ENCODE assay signal across 22 cellular contexts in genomic region chrX:115360220-115360781, GRCh38.
DNase-seq lines count a peak whose midpoint lies in the region; ATAC-seq and TF ChIP-seq lines count a peak whose summit lies in the region.
"Had no signal": no experiment of that assay in that cellular context is flagged by ENCODE, and none has a peak within 500 bp of the region (broad histone marks: within the 10 kb centered on the region; RNA-seq: fewer than 3 reads in every experiment).

No MANE protein-coding gene starts in this region.

- TF ChIP-seq POLR2A in lower leg skin (IDR thresholded peaks at IDR 0.05), result no peak

- TF ChIP-seq CTCF in coronary artery (IDR thresholded peaks at IDR 0.05) (no peak), tibial artery (IDR thresholded peaks at IDR 0.05) (no peak), lower leg skin (IDR thresholded peaks at IDR 0.05) (no peak)

- H3K9me3 ChIP-seq in tibial artery, result no peaks in the 10 kb centered on the region

- DNase-seq in left cardiac atrium, result no peak
- no peak for DNase-seq in Right ventricle myocardium superior
- DNase-seq in coronary artery (ENCODE audit: low spot score), result no peak
- peak; percentile 9 for DNase-seq in iris pigment epithelial cell (ENCODE audit: low read depth)
- DNase-seq in tibial artery, result no peak
- no peak for DNase-seq in lower leg skin (ENCODE audit: low spot score in 2 of 2)
- no peak for DNase-seq in NOMO-1 treated with dmso at 0.1 percent for 144 hours (lab: John Stamatoyannopoulos, UW; ENCODE audit: unreplicated experiment)
- DNase-seq: 8988T; CD4-positive, CD25-positive, alpha-beta regulatory T cell; COR-L47; DMS 273 treated with DMSO at 0.1 percent for 48 hours; DND-41; GOT3; NCI-H1105; NCI-H1694; NCI-H2081 treated with DMSO at 0.1 percent for 48 hours; NCI-H446 treated with DMSO at 0.1 percent for 48 hours; NCI-H69; NK-92 treated with Interleukin-12 subunit alpha and Interleukin-12 subunit beta, amount 100 ng/mL, for 24 hours; SIG-M5 had no signal

- H3K27ac ChIP-seq in coronary artery (peak overlapping the region; percentile 36 to 69), tibial artery (peak overlapping the region; percentile 64 to 75)

- no peaks in the 10 kb centered on the region for H3K36me3 ChIP-seq in tibial artery

- peaks cover 0 to 57% (median 4%) of the 10 kb centered on the region in 4 donors for H3K4me1 ChIP-seq in tibial artery

- intact Hi-C loops in left cardiac atrium (cut with DNase I), result no loop called here
- intact Hi-C loops in Right ventricle myocardium superior (cut with DNase I), result no loop called here
- intact Hi-C loops in tibial artery (cut with DNase I; ENCODE audit: low total_unique reads), result no loop called here
- intact Hi-C loops in lower leg skin (cut with DNase I; ENCODE audit: low total_unique reads), result no loop called here

- H3K27me3 ChIP-seq in tibial artery, result no peaks in the 10 kb centered on the region

- 57 to 64% methylated on average over 2 of the region's 2 CpGs for WGBS in lower leg skin, 2 donors

- no peak overlapping the region for H3K4me3 ChIP-seq in coronary artery
- H3K4me3 ChIP-seq in tibial artery, result no peak overlapping the region
- H3K4me3 ChIP-seq in lower leg skin (ENCODE audit: low read depth, poor library complexity, severe bottlenecking), result no peak overlapping the region
- H3K4me3 ChIP-seq: K562 had no signal

- peak; percentile 38 to 80 for ATAC-seq in left cardiac atrium
- ATAC-seq in Right ventricle myocardium superior (ENCODE audit: poor library complexity), result no peak
- ATAC-seq in GM18519 (IDR thresholded peaks at IDR 0.05; ENCODE audit: low FRiP score, unreplicated experiment), result no peak
- ATAC-seq: K562 had no signal

Comparison
In these comparisons a context has a peak if more than half of its experiments do, and no peak if none do; other contexts are left out.
1. ATAC-seq: peak in left cardiac atrium (2 of 2); none in Right ventricle myocardium superior (single experiment) and GM18519 (single experiment).